Comparison of ENCODE assay signal across 16 cellular contexts in genomic region chr14:31269599-31270195, GRCh38.
A peak's percentile ranks its signal among the peaks of the same experiment; 100 is the strongest.
DNase-seq lines count a peak whose midpoint lies in the region; ATAC-seq and TF ChIP-seq lines count a peak whose summit lies in the region.
"Had no signal": no experiment of that assay in that cellular context is flagged by ENCODE, and none has a peak within 500 bp of the region (broad histone marks: within the 10 kb centered on the region; RNA-seq: fewer than 3 reads in every experiment).

No MANE protein-coding gene starts in this region.

- no peaks in the 10 kb centered on the region for H3K36me3 ChIP-seq in GM23248 (ENCODE audit: low read depth)
- H3K36me3 ChIP-seq in heart right ventricle: no peaks in the 10 kb centered on the region
- no peaks in the 10 kb centered on the region for H3K36me3 ChIP-seq in naive thymus-derived CD4-positive, alpha-beta T cell (ENCODE audit: control insufficient read depth in 2 of 3, insufficient read depth in 3 of 3, low read length in 3 of 3)
- H3K36me3 ChIP-seq: BE2C, HAP-1, Peyer's patch had no signal

- H3K9me3 ChIP-seq in AG04450 (ENCODE audit: control insufficient read depth, insufficient read depth, low read length) (peaks cover 8% of the 10 kb centered on the region), GM23248 (ENCODE audit: low read depth) (no peaks in the 10 kb centered on the region), heart right ventricle (peaks cover 0 to 13% (median 0%) of the 10 kb centered on the region in 11 donors)
- H3K9me3 ChIP-seq in naive thymus-derived CD4-positive, alpha-beta T cell (ENCODE audit: control insufficient read depth in 2 of 3, low read length in 3 of 3): peaks cover 0 to 7% (median 0%) of the 10 kb centered on the region in 3 experiments
- H3K9me3 ChIP-seq: Peyer's patch had no signal

- POLR2A ChIA-PET in AG04450 (lab: Yijun Ruan, JAX): interaction anchor here (0.8 kb wide), 1 partner anchor 41 kb away, joined by 3 read pairs; no protein-coding TSS in a partner anchor
- POLR2A ChIA-PET in naive thymus-derived CD4-positive, alpha-beta T cell (lab: Charles Lee): no interaction called here

- no peak overlapping the region for H3K4me3 Mint-ChIP-seq in naive thymus-derived CD4-positive, alpha-beta T cell
- H3K4me3 Mint-ChIP-seq: CD8-positive, alpha-beta memory T cell; IgD-negative memory B cell had no signal

- H3K9me2 ChIP-seq in GM23248 (ENCODE audit: insufficient read depth): no peaks in the 10 kb centered on the region

- H3K79me2 ChIP-seq in GM23248 (ENCODE audit: insufficient read depth): no peaks in the 10 kb centered on the region

- no peaks in the 10 kb centered on the region for H3K27me3 ChIP-seq in AG04450 (ENCODE audit: control insufficient read depth, insufficient read depth, low read length)
- no peaks in the 10 kb centered on the region for H3K27me3 ChIP-seq in GM23248 (replicated peaks; ENCODE audit: insufficient read depth)
- H3K27me3 ChIP-seq in heart right ventricle: no peaks in the 10 kb centered on the region
- no peaks in the 10 kb centered on the region for H3K27me3 ChIP-seq in naive thymus-derived CD4-positive, alpha-beta T cell (ENCODE audit: control insufficient read depth in 2 of 2, insufficient read depth in 2 of 2, low read length in 2 of 2)
- H3K27me3 ChIP-seq: BE2C, Peyer's patch had no signal

- H3K4me3 ChIP-seq in AG04450 (ENCODE audit: low read depth, low read length): no peak overlapping the region
- H3K4me3 ChIP-seq in GM23248: no peak overlapping the region
- H3K4me3 ChIP-seq in choroid plexus epithelial cell (ENCODE audit: low read depth, low read length): no peak overlapping the region
- no peak overlapping the region for H3K4me3 ChIP-seq in heart right ventricle
- no peak overlapping the region for H3K4me3 ChIP-seq in naive thymus-derived CD4-positive, alpha-beta T cell (ENCODE audit: low read length)
- H3K4me3 ChIP-seq: HAP-1, Peyer's patch had no signal

- 95 to 99% methylated on average over 4 of the region's 4 CpGs for WGBS in GM23248 (ENCODE audit: low coverage in 1 of 2, low lambda C conversion rate in 2 of 2, missing lambda C conversion rate in 2 of 2), 2 experiments
- 75 to 86% methylated on average over 4 of the region's 4 CpGs for WGBS in heart right ventricle, 2 donors

- peaks cover 0 to 10% (median 0%) of the 10 kb centered on the region in 7 donors for H3K4me1 Mint-ChIP-seq in naive thymus-derived CD4-positive, alpha-beta T cell

- peaks cover 0 to 4% (median 0%) of the 10 kb centered on the region in 5 donors for H3K36me3 Mint-ChIP-seq in naive thymus-derived CD4-positive, alpha-beta T cell

- in situ Hi-C loops in GM23248 (cut with MboI): no loop called here

- no peak overlapping the region for H3K4me2 ChIP-seq in GM23248 (ENCODE audit: unreplicated experiment)

- CTCF ChIA-PET in AG04450 (lab: Charles Lee): interaction anchor here (1.4 kb wide), 1 partner anchor 15 kb away, joined by 4 read pairs; no protein-coding TSS in a partner anchor
- CTCF ChIA-PET in naive thymus-derived CD4-positive, alpha-beta T cell (lab: Charles Lee): no interaction called here

- TF ChIP-seq CTCF in AG04450 (IDR thresholded peaks at IDR 0.05; ENCODE audit: low read depth, low read length) (no peak), choroid plexus epithelial cell (conservative IDR thresholded peaks at IDR 0.05; ENCODE audit: low read depth, low read length) (no peak), heart right ventricle (IDR thresholded peaks at IDR 0.05) (no peak)

- no peaks in the 10 kb centered on the region for H4K20me1 ChIP-seq in GM23248 (ENCODE audit: insufficient read depth)

- no peaks in the 10 kb centered on the region for H3K27me3 Mint-ChIP-seq in naive thymus-derived CD4-positive, alpha-beta T cell

- no peak for ATAC-seq in heart right ventricle
- no peak for ATAC-seq in naive thymus-derived CD4-positive, alpha-beta T cell

- peaks cover 0 to 7% (median 3%) of the 10 kb centered on the region in 11 donors for H3K9me3 Mint-ChIP-seq in naive thymus-derived CD4-positive, alpha-beta T cell

- intact Hi-C loops in heart right ventricle (cut with DNase I): no loop called here
- intact Hi-C loops in naive thymus-derived CD4-positive, alpha-beta T cell (cut with micrococcal nuclease): loop anchor here (2.0 to 5.0 kb wide), 2 partner anchors 62 to 87 kb away; partner anchors contain the start of gene HECTD1 (in 1 of the 2)

- H3K4me1 ChIP-seq in GM23248 (ENCODE audit: insufficient read depth) (peaks cover 30% of the 10 kb centered on the region), heart right ventricle (peaks cover 0 to 12% (median 0%) of the 10 kb centered on the region in 9 donors)
- H3K4me1 ChIP-seq in naive thymus-derived CD4-positive, alpha-beta T cell (ENCODE audit: control insufficient read depth in 2 of 2, insufficient read depth in 2 of 2, low read length in 2 of 2): no peaks in the 10 kb centered on the region
- H3K4me1 ChIP-seq: BE2C, HAP-1, Peyer's patch had no signal

- no peak overlapping the region for H3K9ac ChIP-seq in GM23248

- DNase-seq in AG04450 (ENCODE audit: low read depth, low spot score) (no peak), GM23248 (peak; percentile 14), choroid plexus epithelial cell (ENCODE audit: low read depth) (peak; percentile 50), hepatic stellate cell (ENCODE audit: low spot score) (peak; percentile 29), NCI-H1436 (lab: John Stamatoyannopoulos, UW) (no peak), NCI-H1694 treated with DMSO at 0.1 percent for 48 hours (lab: John Stamatoyannopoulos, UW) (no peak), heart right ventricle (no peak)
- DNase-seq in naive thymus-derived CD4-positive, alpha-beta T cell: no peak
- DNase-seq: CD8-positive, alpha-beta memory T cell; NCI-H1436 treated with DMSO at 0.1 percent for 48 hours; NCI-H2107; Right ventricle myocardium superior had no signal

- H2AFZ ChIP-seq in GM23248: no peak overlapping the region

- H3F3A ChIP-seq in GM23248 (ENCODE audit: insufficient read depth): peaks cover 15% of the 10 kb centered on the region; the same call in 1 of the 2 replicates

- H3K27ac ChIP-seq in AG04450 (ENCODE audit: low read depth, low read length) (peak overlapping the region; percentile 48), GM23248 (no peak overlapping the region), heart right ventricle (no peak overlapping the region)
- H3K27ac ChIP-seq in naive thymus-derived CD4-positive, alpha-beta T cell (ENCODE audit: low read depth, low read length): no peak overlapping the region
- H3K27ac ChIP-seq: Peyer's patch had no signal

- no peak overlapping the region for H3K27ac Mint-ChIP-seq in naive thymus-derived CD4-positive, alpha-beta T cell
- H3K27ac Mint-ChIP-seq: CD8-positive, alpha-beta memory T cell; IgD-negative memory B cell had no signal

Comparison
In these comparisons a context has a peak if more than half of its experiments do, and no peak if none do; other contexts are left out.
1. DNase-seq: peak in GM23248 (single experiment), choroid plexus epithelial cell (single experiment) and hepatic stellate cell (single experiment); none in AG04450 (single experiment), NCI-H1436 (single experiment), NCI-H1694 treated with DMSO at 0.1 percent for 48 hours (single experiment), heart right ventricle (0 of 2) and naive thymus-derived CD4-positive, alpha-beta T cell (0 of 9).
2. intact Hi-C loops: an anchor here in naive thymus-derived CD4-positive, alpha-beta T cell (2.0 to 5.0 kb wide); none called in heart right ventricle.